ENCODE assay signal across 16 cellular contexts in the genomic region with DNA sequence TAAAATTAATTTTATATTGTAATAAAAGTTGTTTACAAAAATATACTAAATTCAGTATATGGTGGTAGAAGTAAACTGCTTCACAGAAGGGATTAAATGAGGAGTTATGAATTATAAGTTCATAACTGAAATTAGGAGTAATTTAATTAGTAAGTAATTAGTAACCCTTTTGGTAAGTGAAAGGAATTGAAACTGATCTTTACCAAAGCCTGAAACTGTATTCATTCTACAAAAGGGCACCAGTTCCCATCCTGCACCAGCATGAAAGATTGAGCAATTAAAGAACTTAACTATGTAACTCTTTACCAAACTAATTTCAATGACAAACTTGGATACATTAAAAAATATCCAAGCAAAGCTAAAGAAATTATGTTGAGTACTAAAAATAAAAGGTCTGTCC. TPM values are rescaled to one million over a fixed set of nuclear protein-coding genes. Genes with fewer than 3 reads are reported as not detected.
A peak's percentile ranks its signal among the peaks of the same experiment; 100 is the strongest.
DNase-seq lines count a peak whose midpoint lies in the region; ATAC-seq, FAIRE-seq and TF ChIP-seq lines count a peak whose summit lies in the region.
"Had no signal": no experiment of that assay in that cellular context is flagged by ENCODE, and none has a peak within 500 bp of the region (broad histone marks: within the 10 kb centered on the region; RNA-seq: fewer than 3 reads in every experiment).

No MANE protein-coding gene starts in this region.

- POLR2A ChIA-PET in GM12878 (lab: Charles Lee): interaction anchor here (0.5 to 1.5 kb wide), 3 partner anchors 9 to 454 kb away, joined by 4 to 5 read pairs (median 5); no protein-coding TSS in a partner anchor

- 0 out of 4 replicates have a peak, but pooled peaks cover 0 to 5% of the 10 kb centered on the region in 2 experiments for H3K36me3 ChIP-seq in GM12878 (ENCODE audit: control insufficient read depth in 2 of 2, insufficient read depth in 2 of 2, low read length in 1 of 2)
- H3K36me3 ChIP-seq in gastrocnemius medialis: no peaks in the 10 kb centered on the region
- no peaks in the 10 kb centered on the region for H3K36me3 ChIP-seq in left ventricle myocardium inferior
- no peaks in the 10 kb centered on the region for H3K36me3 ChIP-seq in effector memory CD4-positive, alpha-beta T cell (ENCODE audit: control insufficient read depth, insufficient read depth, low read length)

- H3K79me2 ChIP-seq in GM12878 (ENCODE audit: control insufficient read depth, insufficient read depth, low read length): peaks cover 52% of the 10 kb centered on the region

- SMC1A ChIA-PET in GM12878 (lab: Charles Lee; ENCODE audit: uncharacterized antibody, unreplicated experiment): interaction anchor here (1.1 to 1.5 kb wide), 5 partner anchors 9 to 127 kb away, joined by 3 to 5 read pairs (median 3); no protein-coding TSS in a partner anchor

- in situ Hi-C loops in GM12878 (cut with MboI) (no loop called here), gastrocnemius medialis (cut with MboI; ENCODE audit: low sequenced_read_pairs in 4 of 4) (no loop called here)

- peaks cover 71% of the 10 kb centered on the region for H3K4me1 Mint-ChIP-seq in stimulated activated naive CD8-positive, alpha-beta T cell treated with anti-CD3 and anti-CD28 coated beads, Interleukin-15, Interleukin-2, amounts not matched to agents 100 ng/mL and 50 ng/mL, for 24 hours (ENCODE audit: low read depth)

- no peaks in the 10 kb centered on the region for H3K27me3 Mint-ChIP-seq in stimulated activated naive CD8-positive, alpha-beta T cell treated with anti-CD3 and anti-CD28 coated beads, Interleukin-15, Interleukin-2, amounts not matched to agents 100 ng/mL and 50 ng/mL, for 24 hours
- H3K27me3 Mint-ChIP-seq: CD4-positive, alpha-beta T cell had no signal

- CTCF ChIA-PET in GM12878 (lab: Yijun Ruan, JAX): interaction anchor here (1.1 to 3.3 kb wide), 2 partner anchors 75 to 183 kb away, joined by 4 to 11 read pairs; no protein-coding TSS in a partner anchor

- TF ChIP-seq POLR2A in GM12878 (IDR thresholded peaks at IDR 0.05; ENCODE audit: low read depth, low read length) (no peak), gastrocnemius medialis (IDR thresholded peaks at IDR 0.05) (no peak)

- no peaks in the 10 kb centered on the region; the same call in 1 of the 2 replicates for H4K20me1 ChIP-seq in GM12878 (ENCODE audit: control insufficient read depth, insufficient read depth)

- peak overlapping the region; percentile 5 for H3K27ac Mint-ChIP-seq in stimulated activated naive CD8-positive, alpha-beta T cell treated with anti-CD3 and anti-CD28 coated beads, Interleukin-15, Interleukin-2, amounts not matched to agents 100 ng/mL and 50 ng/mL, for 24 hours

- no peak for DNase-seq in stimulated activated naive CD8-positive, alpha-beta T cell treated with anti-CD3 and anti-CD28 coated beads, Interleukin-15, Interleukin-2, amounts not matched to agents 100 U/mL and 50 U/mL, for 24 hours
- DNase-seq in GM12878 (ENCODE audit: low read depth, low spot score): no peak
- DNase-seq in gastrocnemius medialis: no peak
- DNase-seq in left ventricle myocardium inferior: no peak
- no peak for DNase-seq in effector memory CD4-positive, alpha-beta T cell
- no peak for DNase-seq in NCI-H2029 (lab: John Stamatoyannopoulos, UW)
- DNase-seq: CD4-positive, alpha-beta T cell; GF-D8; MM.1S; NCI-H1694 treated with DMSO at 0.1 percent for 48 hours; NCI-H2107; NCI-H226; NCI-H524 treated with DMSO at 0.1 percent for 48 hours had no signal

- RAD21 ChIA-PET in GM12878 (lab: Charles Lee; ENCODE audit: unreplicated experiment): interaction anchor here (0.6 to 1.1 kb wide), 4 partner anchors 22 to 183 kb away, joined by 3 to 4 read pairs (median 3); no protein-coding TSS in a partner anchor

- no peak for FAIRE-seq in GM12878 (lab: Jason Lieb, UNC)
- FAIRE-seq: A549, H1 had no signal

- ATAC-seq in stimulated activated naive CD8-positive, alpha-beta T cell treated with anti-CD3 and anti-CD28 coated beads, Interleukin-15, Interleukin-2, amounts not matched to agents 100 U/mL and 50 U/mL, for 24 hours: no peak
- peak; percentile 60 for ATAC-seq in GM12878
- no peak for ATAC-seq in gastrocnemius medialis
- ATAC-seq: A549 had no signal

- H3K9ac ChIP-seq in GM12878 (ENCODE audit: control insufficient read depth, insufficient read depth, low read length): no peak overlapping the region

- H3K27me3 ChIP-seq in GM12878 (replicated peaks in 1 of 2; ENCODE audit: control insufficient read depth in 2 of 2, insufficient read depth in 2 of 2, low read length in 1 of 2) (no peaks in the 10 kb centered on the region), gastrocnemius medialis (no peaks in the 10 kb centered on the region), left ventricle myocardium inferior (ENCODE audit: low read depth) (no peaks in the 10 kb centered on the region)
- H3K27me3 ChIP-seq in effector memory CD4-positive, alpha-beta T cell (replicated peaks; ENCODE audit: control insufficient read depth, insufficient read depth, low read length, poor library complexity, severe bottlenecking): no peaks in the 10 kb centered on the region

- intact Hi-C loops in GM12878 (cut with micrococcal nuclease; ENCODE audit: unreplicated experiment) (no loop called here), gastrocnemius medialis (cut with DNase I; ENCODE audit: low total_unique reads) (no loop called here), left ventricle myocardium inferior (cut with micrococcal nuclease) (no loop called here)

- no peak overlapping the region for H2AFZ ChIP-seq in GM12878 (ENCODE audit: control insufficient read depth, low read depth, low read length)

- H3K27ac ChIP-seq in GM12878 (ENCODE audit: control insufficient read depth, insufficient read depth) (no peak overlapping the region), gastrocnemius medialis (peak overlapping the region; percentile 52 to 98 (median 70)), left ventricle myocardium inferior (replicated peaks) (no peak overlapping the region)
- no peak overlapping the region for H3K27ac ChIP-seq in effector memory CD4-positive, alpha-beta T cell (ENCODE audit: insufficient read depth, low read length, poor library complexity, severe bottlenecking)
- H3K27ac ChIP-seq: A549 had no signal

- no TSS peak for BruUV-seq in GM12878 (replicated peaks; lab: Mats Ljungman, UMichigan)

- no peak for TF ChIP-seq EP300 in GM12878 (IDR thresholded peaks at IDR 0.05; ENCODE audit: borderline replicate concordance in 1 of 2, control insufficient read depth in 1 of 2, low read depth in 2 of 2, low read length in 2 of 2)

- TF ChIP-seq RAD21 in GM12878 (IDR thresholded peaks at IDR 0.05; ENCODE audit: insufficient read depth, low read depth, low read length): no peak

- H3K9me3 ChIP-seq in GM12878 (replicated peaks; ENCODE audit: control insufficient read depth, insufficient read depth, low read length) (no peaks in the 10 kb centered on the region), gastrocnemius medialis (no peaks in the 10 kb centered on the region), left ventricle myocardium inferior (replicated peaks) (no peaks in the 10 kb centered on the region)
- no peaks in the 10 kb centered on the region for H3K9me3 ChIP-seq in effector memory CD4-positive, alpha-beta T cell (ENCODE audit: control insufficient read depth, low read length)
- H3K9me3 ChIP-seq: A549 had no signal

- no peak overlapping the region for H3K4me3 ChIP-seq in GM12878
- H3K4me3 ChIP-seq in gastrocnemius medialis: no peak overlapping the region
- H3K4me3 ChIP-seq in left ventricle myocardium inferior: no peak overlapping the region
- no peak overlapping the region for H3K4me3 ChIP-seq in effector memory CD4-positive, alpha-beta T cell (ENCODE audit: insufficient read depth, low read depth, low read length, poor library complexity, severe bottlenecking)
- H3K4me3 ChIP-seq: A549 had no signal

- no peaks in the 10 kb centered on the region for H3K9me3 Mint-ChIP-seq in stimulated activated naive CD8-positive, alpha-beta T cell treated with anti-CD3 and anti-CD28 coated beads, Interleukin-15, Interleukin-2, amounts not matched to agents 100 ng/mL and 50 ng/mL, for 24 hours
- H3K9me3 Mint-ChIP-seq: CD4-positive, alpha-beta T cell had no signal

- no peak overlapping the region for H3K4me3 Mint-ChIP-seq in stimulated activated naive CD8-positive, alpha-beta T cell treated with anti-CD3 and anti-CD28 coated beads, Interleukin-15, Interleukin-2, amounts not matched to agents 100 ng/mL and 50 ng/mL, for 24 hours
- H3K4me3 Mint-ChIP-seq: CD4-positive, alpha-beta T cell had no signal

- H3K36me3 Mint-ChIP-seq in stimulated activated naive CD8-positive, alpha-beta T cell treated with anti-CD3 and anti-CD28 coated beads, Interleukin-15, Interleukin-2, amounts not matched to agents 100 ng/mL and 50 ng/mL, for 24 hours (ENCODE audit: low read depth): peaks cover 66% of the 10 kb centered on the region

- TF ChIP-seq CTCF in GM12878 (IDR thresholded peaks at IDR 0.05 in 2 of 3, conservative IDR thresholded peaks at IDR 0.05 in 1 of 3; ENCODE audit: control insufficient read depth in 2 of 3, extremely low read depth in 1 of 3, insufficient read depth in 1 of 3, low read depth in 3 of 3, low read length in 3 of 3) (no peak), gastrocnemius medialis (IDR thresholded peaks at IDR 0.05 in 4 of 5, conservative IDR thresholded peaks at IDR 0.05 in 1 of 5) (no peak), left ventricle myocardium inferior (IDR thresholded peaks at IDR 0.05; ENCODE audit: borderline replicate concordance) (no peak)

- H3K4me2 ChIP-seq in GM12878 (ENCODE audit: control insufficient read depth, insufficient read depth): no peak overlapping the region
- H3K4me2 ChIP-seq: A549 had no signal

- H3K4me1 ChIP-seq in GM12878 (ENCODE audit: control insufficient read depth, insufficient read depth, low read length) (no peaks in the 10 kb centered on the region), gastrocnemius medialis (peaks cover 41 to 53% of the 10 kb centered on the region in 2 donors), left ventricle myocardium inferior (peaks cover 27% of the 10 kb centered on the region)
- no peaks in the 10 kb centered on the region for H3K4me1 ChIP-seq in effector memory CD4-positive, alpha-beta T cell (ENCODE audit: control insufficient read depth, insufficient read depth, low read length, poor library complexity, severe bottlenecking)
- H3K4me1 ChIP-seq: A549 had no signal

RNA-seq across cellular contexts. Expression of gene MED14, which starts 8.2 kb away (rescaled TPM):
- 223 and 232 TPM in 2 replicates for total RNA-seq in GM12878 (2013; cell fraction: nucleolus; rRNA removed)
- 30.7 and 31.7 TPM in 2 replicates for total RNA-seq in GM12878 (2014; rRNA removed)
- total RNA-seq in GM12878 (2014; rRNA removed; fragmentation: Illumina TruSeq; extraction: Trizol): 26.1 and 29.8 TPM in 2 replicates
- total RNA-seq in GM12878 (2021): 43.9 and 46.6 TPM in 2 replicates
- 16.1 TPM for polyA plus RNA-seq in GM12878 (2011; ENCODE audit: low read depth)
- 71.7 and 99.4 TPM in 2 replicates for polyA plus RNA-seq in GM12878 (2011; rRNA removed)
- 74.3 and 85.2 TPM in 2 replicates for polyA plus RNA-seq in GM12878 (2011; cell fraction: cytosol; rRNA removed)
- polyA plus RNA-seq in GM12878 (2011; cell fraction: nucleus; rRNA removed): 144 and 145 TPM in 2 replicates
- polyA plus RNA-seq in GM12878 (2012): 16.5 and 19.0 TPM in 2 replicates
- 47.4 and 48.4 TPM in 2 replicates for polyA plus RNA-seq in GM12878 (2014; fragmentation: Illumina TruSeq; extraction: Trizol)
- 10 to 100 TPM in 1 of 2 experiments, 1 to 10 TPM in 1; 8.8 to 17.0 TPM for polyA plus RNA-seq in GM12878 (2014; fragmentation: Nextera tagmentation; extraction: Ambion mirVana)
- 33.5 and 34.8 TPM in 2 replicates for polyA plus RNA-seq in GM12878 (2014; rRNA removed)
- 10 to 100 TPM; 22.5 to 27.1 TPM for polyA plus RNA-seq in GM12878 (2016; fragmentation: Nextera tagmentation; extraction: Ambion mirVana)
- 85.5 and 108 TPM in 2 replicates for polyA minus RNA-seq in GM12878 (2011; rRNA and poly(A)+ RNA removed)
- 34.5 and 47.8 TPM in 2 replicates for polyA minus RNA-seq in GM12878 (2011; cell fraction: cytosol; rRNA and poly(A)+ RNA removed)
- 90.3 and 167 TPM in 2 replicates for polyA minus RNA-seq in GM12878 (2011; cell fraction: nucleus; rRNA and poly(A)+ RNA removed)
- total RNA-seq in gastrocnemius medialis: 10 to 100 TPM; 19.8 to 27.0 (median 24.0) TPM
- 30.7 TPM for total RNA-seq in left ventricle myocardium inferior

Comparison
In these comparisons a context has a peak if more than half of its experiments do, and no peak if none do; other contexts are left out.
1. H3K27ac ChIP-seq: peak in gastrocnemius medialis (4 of 4); none in GM12878 (single experiment), left ventricle myocardium inferior (single experiment) and effector memory CD4-positive, alpha-beta T cell (single experiment).